In the genomic region with DNA sequence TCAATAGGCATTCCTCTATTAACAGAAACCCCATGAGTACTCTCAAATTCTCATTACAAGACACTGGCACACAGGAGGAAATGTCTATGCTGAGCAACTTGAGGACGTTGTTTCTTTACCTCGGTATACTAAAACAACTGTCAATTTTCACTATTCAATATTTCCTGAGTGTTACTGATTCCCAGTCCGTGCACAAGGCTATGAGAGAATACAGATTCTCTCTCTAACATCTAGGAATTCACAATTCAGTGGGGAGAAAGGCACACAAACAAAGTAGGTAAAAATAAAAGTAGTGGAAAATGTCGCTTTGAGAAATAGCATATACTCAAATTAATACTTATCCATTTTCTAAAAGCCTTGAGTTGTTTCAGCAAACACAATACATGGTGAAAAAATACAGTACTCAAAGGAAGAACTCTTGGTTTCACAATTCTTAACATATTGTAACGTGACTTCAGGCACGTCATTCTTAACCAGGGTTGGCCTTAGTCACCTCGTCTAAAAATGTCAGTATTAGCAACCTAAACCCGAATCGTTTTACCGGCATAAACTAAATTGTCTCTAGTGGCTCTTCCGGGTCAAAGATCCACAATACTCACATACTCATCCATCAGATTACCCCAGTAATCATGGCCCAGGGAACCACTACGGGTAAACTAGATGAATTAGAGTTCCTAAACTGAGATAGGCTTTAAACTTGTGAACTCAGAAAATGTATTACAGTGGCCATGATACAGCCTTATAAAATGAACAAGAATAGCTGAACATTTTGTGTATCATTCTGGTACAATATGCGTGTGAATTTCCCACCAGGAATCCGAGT, we compare ENCODE assay signal across 8 cellular contexts. TPM values are rescaled to one million over a fixed set of nuclear protein-coding genes. Genes with fewer than 3 reads are reported as not detected.
DNase-seq lines count a peak whose midpoint lies in the region; ATAC-seq and TF ChIP-seq lines count a peak whose summit lies in the region.

No MANE protein-coding gene starts in this region.

- H2AFZ ChIP-seq in MM.1S (ENCODE audit: low read length) = peak overlapping the region; percentile 88

- H3K79me2 ChIP-seq in MM.1S (ENCODE audit: low read length) = peaks cover 74% of the 10 kb centered on the region

- peak overlapping the region; percentile 92 for H3K27ac Mint-ChIP-seq in activated naive CD8-positive, alpha-beta T cell treated with anti-CD3 and anti-CD28 coated beads for 36 hours

- H3K27me3 ChIP-seq in MM.1S (replicated peaks; ENCODE audit: insufficient read depth, low read length) (no peaks in the 10 kb centered on the region), iPS DF 6.9 (ENCODE audit: control insufficient read depth, insufficient read depth, low read length) (no peaks in the 10 kb centered on the region), gastrocnemius medialis (no peaks in the 10 kb centered on the region)

- peak in 1 of 2 donors; percentile 22 for TF ChIP-seq POLR2A in gastrocnemius medialis (IDR thresholded peaks at IDR 0.05)

- in situ Hi-C loops in gastrocnemius medialis (cut with MboI; ENCODE audit: low sequenced_read_pairs in 4 of 4) = no loop called here

- no peaks in the 10 kb centered on the region for H3K9me3 Mint-ChIP-seq in activated naive CD8-positive, alpha-beta T cell treated with anti-CD3 and anti-CD28 coated beads for 36 hours

- H3K9me3 ChIP-seq in MM.1S (replicated peaks; ENCODE audit: insufficient read depth, low read length) (no peaks in the 10 kb centered on the region), iPS DF 6.9 (ENCODE audit: control insufficient read depth, insufficient read depth, low read length) (no peaks in the 10 kb centered on the region), gastrocnemius medialis (no peaks in the 10 kb centered on the region)

- intact Hi-C loops in gastrocnemius medialis (cut with DNase I; ENCODE audit: low total_unique reads) = loop anchor here (5.0 to 10.0 kb wide), 2 partner anchors 1459 to 1641 kb away; partner anchors contain the start of gene CCDC6

- no peak for TF ChIP-seq CTCF in MM.1S (IDR thresholded peaks at IDR 0.05; ENCODE audit: low read length)
- TF ChIP-seq CTCF in gastrocnemius medialis (IDR thresholded peaks at IDR 0.05 in 4 of 5, conservative IDR thresholded peaks at IDR 0.05 in 1 of 5) = no peak

- H3K36me3 Mint-ChIP-seq in activated naive CD8-positive, alpha-beta T cell treated with anti-CD3 and anti-CD28 coated beads for 36 hours = peaks cover 16% of the 10 kb centered on the region

- H3K4me1 Mint-ChIP-seq in activated naive CD8-positive, alpha-beta T cell treated with anti-CD3 and anti-CD28 coated beads for 36 hours = peaks cover 43% of the 10 kb centered on the region

- H3K4me2 ChIP-seq in MM.1S (ENCODE audit: low read depth, low read length) = peak overlapping the region; percentile 97

- peak overlapping the region; percentile 76 for H3K27ac ChIP-seq in MM.1S (ENCODE audit: low read length)
- no peak overlapping the region for H3K27ac ChIP-seq in iPS DF 6.9 (ENCODE audit: low read length)
- peak overlapping the region; percentile 88 to 97 (median 96) for H3K27ac ChIP-seq in gastrocnemius medialis

- H3K9ac ChIP-seq in MM.1S (ENCODE audit: low read length) = peak overlapping the region; percentile 83

- H3K27me3 Mint-ChIP-seq in activated naive CD8-positive, alpha-beta T cell treated with anti-CD3 and anti-CD28 coated beads for 36 hours = no peaks in the 10 kb centered on the region

- no peaks in the 10 kb centered on the region for H3K9me2 ChIP-seq in MM.1S (replicated peaks; ENCODE audit: insufficient read depth, low read length)

- peaks cover 27% of the 10 kb centered on the region for H3F3A ChIP-seq in MM.1S (ENCODE audit: insufficient read depth, low read length)

- ATAC-seq in GM21447 (IDR thresholded peaks at IDR 0.05; ENCODE audit: unreplicated experiment) = peak; percentile 19
- ATAC-seq in gastrocnemius medialis = peak; percentile 31
- ATAC-seq in GM19035 (IDR thresholded peaks at IDR 0.05; ENCODE audit: unreplicated experiment) = no peak

- H3K4me1 ChIP-seq in MM.1S (ENCODE audit: low read length) (peaks cover 7% of the 10 kb centered on the region; the same call in 1 of the 2 replicates), iPS DF 6.9 (ENCODE audit: control insufficient read depth, insufficient read depth, low read length) (no peaks in the 10 kb centered on the region), gastrocnemius medialis (peaks cover 20 to 33% of the 10 kb centered on the region in 2 donors)

- H3K4me3 Mint-ChIP-seq in activated naive CD8-positive, alpha-beta T cell treated with anti-CD3 and anti-CD28 coated beads for 36 hours = peak overlapping the region; percentile 92

- H4K20me1 ChIP-seq in MM.1S (ENCODE audit: insufficient read depth, low read length) = no peaks in the 10 kb centered on the region

- DNase-seq in DMS53 treated with DMSO at 0.1 percent for 48 hours (lab: John Stamatoyannopoulos, UW; ENCODE audit: unreplicated experiment) (peak; percentile 25), MM.1S (peak; percentile 53), iPS DF 6.9 (ENCODE audit: low read depth, low spot score) (no peak), gastrocnemius medialis (peak; percentile 28 to 36), activated gamma-delta T cell (lab: John Stamatoyannopoulos, UW) (no peak)
- DNase-seq in activated naive CD8-positive, alpha-beta T cell treated with anti-CD3 and anti-CD28 coated beads for 36 hours = peak; percentile 17

- WGBS in iPS DF 6.9 (ENCODE audit: insufficient coverage, insufficient read length) = no CpG with 5 or more reads among the region's 14 CpGs

- peak overlapping the region; percentile 97 for H3K4me3 ChIP-seq in MM.1S (ENCODE audit: low read length)
- H3K4me3 ChIP-seq in iPS DF 6.9 (ENCODE audit: low read length) = peak overlapping the region; percentile 92; the same call in 1 of the 2 replicates
- H3K4me3 ChIP-seq in gastrocnemius medialis = peak overlapping the region; percentile 62 to 89 (median 84)

- no peaks in the 10 kb centered on the region for H3K36me3 ChIP-seq in MM.1S (replicated peaks; ENCODE audit: insufficient read depth, low read length)
- H3K36me3 ChIP-seq in iPS DF 6.9 (ENCODE audit: control insufficient read depth, insufficient read depth, low read length) = no peaks in the 10 kb centered on the region
- H3K36me3 ChIP-seq in gastrocnemius medialis = no peaks in the 10 kb centered on the region

RNA-seq across cellular contexts. Expression of gene IPMK, which starts 1.5 kb away (rescaled TPM):
- total RNA-seq in activated naive CD8-positive, alpha-beta T cell treated with anti-CD3 and anti-CD28 coated beads for 36 hours = 10 to 100 TPM; 10.1 to 10.3 TPM
- 1 to 10 TPM; 3.0 to 8.2 (median 5.6) TPM for total RNA-seq in gastrocnemius medialis

RNA-seq across cellular contexts. Expression of gene CISD1, which starts 2.7 kb away (rescaled TPM):
- total RNA-seq in activated naive CD8-positive, alpha-beta T cell treated with anti-CD3 and anti-CD28 coated beads for 36 hours = 10 to 100 TPM; 65.0 to 65.4 TPM
- total RNA-seq in gastrocnemius medialis = 10 to 100 TPM; 54.4 to 90.2 (median 71.1) TPM

Comparison
In these comparisons a context has a peak if more than half of its experiments do, and no peak if none do; other contexts are left out.
1. DNase-seq: peak in DMS53 treated with DMSO at 0.1 percent for 48 hours (single experiment), MM.1S (single experiment), activated naive CD8-positive, alpha-beta T cell treated with anti-CD3 and anti-CD28 coated beads for 36 hours (single experiment) and gastrocnemius medialis (2 of 2); none in iPS DF 6.9 (single experiment) and activated gamma-delta T cell (single experiment).
2. Peak in every context shown above with its lines, with median percentiles within 50 percentile points of each other: H3K4me3 ChIP-seq.